Comparison of ENCODE assay signal across 36 cellular contexts in genomic region chr3:170204023-170204472, GRCh38. TPM values are rescaled to one million over a fixed set of nuclear protein-coding genes. Genes with fewer than 3 reads are reported as not detected.
DNase-seq lines count a peak whose midpoint lies in the region; ATAC-seq, FAIRE-seq and TF ChIP-seq lines count a peak whose summit lies in the region.
"Had no signal": no experiment of that assay in that cellular context is flagged by ENCODE, and none has a peak within 500 bp of the region (broad histone marks: within the 10 kb centered on the region; RNA-seq: fewer than 3 reads in every experiment).

No MANE protein-coding gene starts in this region.

- intact Hi-C loops in K562 (cut with micrococcal nuclease), result no loop called here

- no peaks in the 10 kb centered on the region; the same call in 1 of the 2 replicates for H3K9me3 ChIP-seq in K562 (replicated peaks; ENCODE audit: control insufficient read depth, insufficient read depth, low read depth, low read length)
- no peaks in the 10 kb centered on the region for H3K9me3 ChIP-seq in neural progenitor cell (ENCODE audit: low read depth)
- H3K9me3 ChIP-seq: breast epithelium, psoas muscle, thoracic aorta, vagina had no signal

- no peak for TF ChIP-seq CTCF in K562 (IDR thresholded peaks at IDR 0.05 in 2 of 3, conservative IDR thresholded peaks at IDR 0.05 in 1 of 3; ENCODE audit: insufficient read depth in 2 of 3, low read depth in 1 of 3, low read length in 3 of 3)
- TF ChIP-seq CTCF in neural progenitor cell (IDR thresholded peaks at IDR 0.05), result no peak
- TF ChIP-seq CTCF in GM10266 (IDR thresholded peaks at IDR 0.05; ENCODE audit: control insufficient read depth, insufficient read depth, low read depth, missing control alignments), result no peak
- no peak for TF ChIP-seq CTCF in RWPE1 (conservative IDR thresholded peaks at IDR 0.05; ENCODE audit: low read depth)

- H3K4me3 ChIP-seq in K562 (no peak overlapping the region), neural progenitor cell (no peak overlapping the region)
- H3K4me3 ChIP-seq: breast epithelium, GM23338, PC-9, psoas muscle, thoracic aorta, vagina had no signal

- no peaks in the 10 kb centered on the region for H4K20me1 ChIP-seq in K562 (replicated peaks; ENCODE audit: control insufficient read depth, insufficient read depth, low read length)
- no peaks in the 10 kb centered on the region for H4K20me1 ChIP-seq in neural progenitor cell (ENCODE audit: low read depth)

- FAIRE-seq in K562 (lab: Jason Lieb, UNC), result no peak
- FAIRE-seq in urothelium cell line (lab: Jason Lieb, UNC), result no peak
- FAIRE-seq: colon, D721Med, GM19239 had no signal

- no TSS peak for BruUV-seq in K562 (replicated peaks; lab: Mats Ljungman, UMichigan)

- H3K4me1 Mint-ChIP-seq in neural progenitor cell, result peaks cover 10% of the 10 kb centered on the region

- H3K27ac ChIP-seq in K562 (ENCODE audit: extremely low read depth, low read depth, low read length) (no peak overlapping the region), neural progenitor cell (no peak overlapping the region), RWPE1 (no peak overlapping the region)
- H3K27ac ChIP-seq: breast epithelium, PC-9, psoas muscle, thoracic aorta, vagina had no signal

- H3K27me3 Mint-ChIP-seq in neural progenitor cell (ENCODE audit: insufficient read depth, low read depth), result no peaks in the 10 kb centered on the region

- H3K4me2 ChIP-seq in K562 (ENCODE audit: insufficient read depth, low read length) (no peak overlapping the region), neural progenitor cell (peak overlapping the region; percentile 6)
- H3K4me2 ChIP-seq: GM23338, PC-9 had no signal

- H3K79me2 ChIP-seq in K562 (ENCODE audit: control insufficient read depth, insufficient read depth, low read length) (no peaks in the 10 kb centered on the region), neural progenitor cell (ENCODE audit: low read depth) (no peaks in the 10 kb centered on the region)

- TF ChIP-seq POLR2A in K562 (conservative IDR thresholded peaks at IDR 0.05), result no peak

- POLR2A ChIA-PET in K562 (lab: Yijun Ruan, JAX) (no interaction called here), RWPE1 (lab: Yijun Ruan, JAX; ENCODE audit: low non-redundant PET) (no interaction called here)

- H3K9ac ChIP-seq in K562 (ENCODE audit: insufficient read depth in 1 of 2, low read depth in 2 of 2, low read length in 2 of 2) (no peak overlapping the region), neural progenitor cell (no peak overlapping the region)

- no peak overlapping the region for H3K4me3 Mint-ChIP-seq in neural progenitor cell
- H3K4me3 Mint-ChIP-seq: activated CD8-positive, alpha-beta T cell treated with anti-CD3 and anti-CD28 coated beads for 36 hours; activated naive CD8-positive, alpha-beta T cell; CD4-positive, CD25-positive, alpha-beta regulatory T cell; GM23338; HFFc6; stimulated activated naive CD8-positive, alpha-beta T cell treated with anti-CD3 and anti-CD28 coated beads, Interleukin-15, amount 100 ng/mL, for 72 hours had no signal

- DNase-seq in NCI-H748 (lab: John Stamatoyannopoulos, UW; ENCODE audit: unreplicated experiment) (peak; percentile 7), NCI-H748 treated with DMSO at 0.1 percent for 48 hours (lab: John Stamatoyannopoulos, UW) (no peak), NCI-H146 (lab: John Stamatoyannopoulos, UW) (peak; percentile 53), K562 (ENCODE audit: extremely low read depth in 1 of 4, low spot score in 3 of 4) (no peak), neural progenitor cell (ENCODE audit: low spot score) (no peak), GM10266 (ENCODE audit: extremely low spot score) (no peak), urothelium cell line (ENCODE audit: low spot score) (no peak), RWPE1 (ENCODE audit: low spot score) (no peak)
- DNase-seq: activated CD4-positive, CD25-positive, alpha-beta regulatory T cell treated with anti-CD3 and anti-CD28 coated beads, Interleukin-2, amount 50 U/mL, for 72 hours; activated CD8-positive, alpha-beta memory T cell treated with anti-CD3 and anti-CD28 coated beads, Interleukin-2, amount 50 U/mL, for 48 hours; activated CD8-positive, alpha-beta T cell treated with anti-CD3 and anti-CD28 coated beads for 36 hours; anterior cingulate cortex; CD4-positive, CD25-positive, alpha-beta regulatory T cell; DND-41; effector CD8-positive, alpha-beta T cell; HFFc6; mesenchymal stem cell; NCI-H1092; NCI-H2107; NCI-H510A treated with DMSO at 0.1 percent for 48 hours; PC-9; psoas muscle; stimulated activated CD4-positive, alpha-beta T cell treated with anti-CD3 and anti-CD28 coated beads, Interleukin-12 subunit alpha, Interleukin-12 subunit beta, amount 100 ng/mL, for 4 hours; stimulated activated CD4-positive, alpha-beta T cell treated with anti-CD3 and anti-CD28 coated beads, Interleukin-2, amount 100 ng/mL, for 48 hours; stimulated activated naive CD8-positive, alpha-beta T cell treated with anti-CD3 and anti-CD28 coated beads, Interleukin-15, amount 100 ng/mL, for 72 hours had no signal

- no peak for TF ChIP-seq RAD21 in K562 (CRISPR knock-in tag; conservative IDR thresholded peaks at IDR 0.05 in 1 of 2, IDR thresholded peaks at IDR 0.05 in 1 of 2)

- H3K4me1 ChIP-seq in K562 (replicated peaks in 1 of 2; ENCODE audit: control insufficient read depth in 2 of 2, insufficient read depth in 2 of 2, low read length in 2 of 2), result no peaks in the 10 kb centered on the region; a peak in 1 of 5 replicates
- H3K4me1 ChIP-seq in neural progenitor cell, result peaks cover 8% of the 10 kb centered on the region
- H3K4me1 ChIP-seq: breast epithelium, psoas muscle, vagina had no signal

- ATAC-seq in K562, result no peak
- ATAC-seq: activated CD8-positive, alpha-beta T cell treated with anti-CD3 and anti-CD28 coated beads for 36 hours; GM23338; left lobe of liver; psoas muscle; Right ventricle myocardium inferior; sciatic nerve had no signal

- WGBS in K562 (ENCODE audit: insufficient coverage, low coverage, missing lambda C conversion rate), result 14% methylated on average over 3 of the region's 3 CpGs

- no peaks in the 10 kb centered on the region for H3K9me1 ChIP-seq in K562 (ENCODE audit: control insufficient read depth, insufficient read depth, low read length)

- in situ Hi-C loops in K562 (cut with MboI), result no loop called here

- H3K9me3 Mint-ChIP-seq in neural progenitor cell, result no peaks in the 10 kb centered on the region
- H3K9me3 Mint-ChIP-seq: activated CD8-positive, alpha-beta T cell treated with anti-CD3 and anti-CD28 coated beads for 36 hours; GM23338; HFFc6; stimulated activated naive CD8-positive, alpha-beta T cell treated with anti-CD3 and anti-CD28 coated beads, Interleukin-15, amount 100 ng/mL, for 72 hours had no signal

- no peaks in the 10 kb centered on the region for H3K36me3 ChIP-seq in K562 (ENCODE audit: control insufficient read depth, insufficient read depth, low read length)
- H3K36me3 ChIP-seq in neural progenitor cell, result no peaks in the 10 kb centered on the region
- H3K36me3 ChIP-seq: breast epithelium, thoracic aorta, vagina had no signal

- no peak for TF ChIP-seq EP300 in K562 (IDR thresholded peaks at IDR 0.05; ENCODE audit: low read length)

- H3K27me3 ChIP-seq in K562 (ENCODE audit: control insufficient read depth in 2 of 2, insufficient read depth in 2 of 2, low read length in 2 of 2), result no peaks in the 10 kb centered on the region
- H3K27me3 ChIP-seq in neural progenitor cell, result no peaks in the 10 kb centered on the region
- H3K27me3 ChIP-seq: breast epithelium, vagina had no signal

- H3F3A ChIP-seq in neural progenitor cell (ENCODE audit: low read depth), result no peaks in the 10 kb centered on the region

- no peaks in the 10 kb centered on the region for H3K36me3 Mint-ChIP-seq in neural progenitor cell

- no peak overlapping the region for H2AFZ ChIP-seq in K562 (ENCODE audit: low read depth, low read length)
- H2AFZ ChIP-seq in neural progenitor cell (replicated peaks), result no peak overlapping the region
- H2AFZ ChIP-seq: GM23338, PC-9 had no signal

- no peak overlapping the region for H3K27ac Mint-ChIP-seq in neural progenitor cell
- H3K27ac Mint-ChIP-seq: activated CD8-positive, alpha-beta T cell treated with anti-CD3 and anti-CD28 coated beads for 36 hours; activated naive CD8-positive, alpha-beta T cell; CD4-positive, CD25-positive, alpha-beta regulatory T cell; GM23338; HFFc6; stimulated activated naive CD8-positive, alpha-beta T cell treated with anti-CD3 and anti-CD28 coated beads, Interleukin-15, amount 100 ng/mL, for 72 hours had no signal

- CTCF ChIA-PET in K562 (lab: Yijun Ruan, JAX; ENCODE audit: low intra/inter-chr PET ratio), result interaction anchor here (0.6 kb wide), 1 partner anchor 82 kb away, joined by 4 read pairs; no protein-coding TSS in a partner anchor
- CTCF ChIA-PET in RWPE1 (lab: Yijun Ruan, JAX), result interaction anchor here (0.7 to 1.0 kb wide), 3 partner anchors 15 to 525 kb away, joined by 3 to 6 read pairs (median 3); no protein-coding TSS in a partner anchor

RNA-seq across cellular contexts. Expression of gene PRKCI, which starts 18.2 kb away (rescaled TPM):
- 56.2 and 139 TPM in 2 replicates for total RNA-seq in K562 (2011; cell fraction: chromatin; rRNA removed; ENCODE audit: low replicate concordance)
- 21.8 and 29.3 TPM in 2 replicates for total RNA-seq in K562 (2011; cell fraction: nucleolus; rRNA removed)
- 59.0 and 131 TPM in 2 replicates for total RNA-seq in K562 (2011; cell fraction: nucleoplasm; rRNA removed)
- total RNA-seq in K562 (2014; rRNA removed) (23.2 and 27.8 TPM in 2 replicates), K562 (2014; rRNA removed; fragmentation: Illumina TruSeq; extraction: Trizol) (43.2 and 49.7 TPM in 2 replicates), K562 (2015; rRNA removed; fragmentation: Illumina TruSeq; extraction: Trizol) (37.8 and 42.0 TPM in 2 replicates), K562 (2021) (23.6 and 33.2 TPM in 2 replicates), neural progenitor cell (ENCODE audit: low replicate concordance) (67.4 and 87.8 TPM in 2 replicates)
- polyA plus RNA-seq in K562 (2011; rRNA removed) (27.8 and 40.0 TPM in 2 replicates), K562 (2014; fragmentation: Illumina TruSeq; extraction: Trizol) (24.2 and 31.4 TPM in 2 replicates), K562 (2014; fragmentation: Nextera tagmentation; extraction: Ambion mirVana) (10 to 100 TPM; 10.5 to 13.5 TPM), K562 (2014; rRNA removed) (20.4 and 22.7 TPM in 2 replicates)
- polyA plus RNA-seq in K562 (2011; cell fraction: cytosol; rRNA removed), result 7.8 and 14.4 TPM in 2 replicates
- 7.4 and 10.1 TPM in 2 replicates for polyA plus RNA-seq in K562 (2011; cell fraction: nucleus; rRNA removed)
- polyA plus RNA-seq in K562 (2012), result 15.7 and 28.3 TPM in 2 replicates
- 79.3 and 84.4 TPM in 2 replicates for polyA minus RNA-seq in K562 (2011; rRNA and poly(A)+ RNA removed)
- polyA minus RNA-seq in K562 (2011; cell fraction: cytosol; rRNA and poly(A)+ RNA removed), result 20.8 and 40.8 TPM in 2 replicates
- polyA minus RNA-seq in K562 (2011; cell fraction: nucleus; rRNA and poly(A)+ RNA removed), result 20.7 and 26.1 TPM in 2 replicates

RNA-seq across cellular contexts. Expression of gene PHC3, which starts 22.5 kb away (rescaled TPM):
- 118 and 146 TPM in 2 replicates for total RNA-seq in K562 (2011; cell fraction: chromatin; rRNA removed; ENCODE audit: low replicate concordance)
- total RNA-seq in K562 (2011; cell fraction: nucleolus; rRNA removed), result 42.5 and 52.1 TPM in 2 replicates
- total RNA-seq in K562 (2011; cell fraction: nucleoplasm; rRNA removed), result 59.0 and 129 TPM in 2 replicates
- total RNA-seq in K562 (2014; rRNA removed) (3.1 and 8.9 TPM in 2 replicates), K562 (2014; rRNA removed; fragmentation: Illumina TruSeq; extraction: Trizol) (16.9 and 19.0 TPM in 2 replicates), K562 (2015; rRNA removed; fragmentation: Illumina TruSeq; extraction: Trizol) (14.9 and 15.1 TPM in 2 replicates), K562 (2021) (16.9 and 21.5 TPM in 2 replicates), neural progenitor cell (ENCODE audit: low replicate concordance) (27.3 and 28.4 TPM in 2 replicates)
- polyA plus RNA-seq in K562 (2011; rRNA removed) (21.6 and 32.1 TPM in 2 replicates), K562 (2014; fragmentation: Illumina TruSeq; extraction: Trizol) (8.1 and 10.5 TPM in 2 replicates), K562 (2014; fragmentation: Nextera tagmentation; extraction: Ambion mirVana) (1 to 10 TPM; 4.6 to 6.0 TPM), K562 (2014; rRNA removed) (7.4 and 16.2 TPM in 2 replicates)
- 25.8 and 29.4 TPM in 2 replicates for polyA plus RNA-seq in K562 (2011; cell fraction: cytosol; rRNA removed)
- 65.3 and 76.2 TPM in 2 replicates for polyA plus RNA-seq in K562 (2011; cell fraction: nucleus; rRNA removed)
- 9.0 and 22.6 TPM in 2 replicates for polyA plus RNA-seq in K562 (2012)
- polyA minus RNA-seq in K562 (2011; rRNA and poly(A)+ RNA removed), result 91.9 and 98.7 TPM in 2 replicates
- polyA minus RNA-seq in K562 (2011; cell fraction: cytosol; rRNA and poly(A)+ RNA removed), result 13.4 and 14.6 TPM in 2 replicates
- 32.9 and 56.2 TPM in 2 replicates for polyA minus RNA-seq in K562 (2011; cell fraction: nucleus; rRNA and poly(A)+ RNA removed)

Comparison
In these comparisons a context has a peak if more than half of its experiments do, and no peak if none do; other contexts are left out.
1. DNase-seq: peak in NCI-H748 (single experiment) and NCI-H146 (single experiment); none in NCI-H748 treated with DMSO at 0.1 percent for 48 hours (single experiment), K562 (0 of 4), neural progenitor cell (single experiment), GM10266 (single experiment), urothelium cell line (single experiment) and RWPE1 (single experiment).